In the genomic region with DNA sequence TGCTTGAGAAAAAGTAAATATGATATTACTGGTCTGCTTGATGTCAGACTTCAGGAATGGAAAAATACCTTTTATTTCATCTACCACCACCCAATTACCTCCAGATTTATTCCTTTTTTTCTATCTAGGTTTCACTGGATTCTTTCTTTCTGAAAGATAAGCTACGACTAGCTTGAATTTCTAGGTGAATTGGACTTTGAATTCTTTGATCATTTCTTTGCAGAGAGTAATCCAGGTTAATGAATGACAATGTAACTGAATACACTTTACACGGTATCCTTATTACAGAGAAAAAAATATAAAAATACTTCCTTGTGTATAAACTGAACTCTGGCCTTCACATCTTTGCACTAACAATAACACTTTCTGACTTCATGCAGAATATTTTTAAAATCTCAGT, we compare ENCODE assay signal across 25 cellular contexts. TPM values are rescaled to one million over a fixed set of nuclear protein-coding genes. Genes with fewer than 3 reads are reported as not detected.
DNase-seq lines count a peak whose midpoint lies in the region; ATAC-seq and TF ChIP-seq lines count a peak whose summit lies in the region.
"Had no signal": no experiment of that assay in that cellular context is flagged by ENCODE, and none has a peak within 500 bp of the region (broad histone marks: within the 10 kb centered on the region; RNA-seq: fewer than 3 reads in every experiment).

No MANE protein-coding gene starts in this region.

- no peak for TF ChIP-seq POLR2A in erythroblast (IDR thresholded peaks at IDR 0.05; ENCODE audit: low read length)

- ATAC-seq in HG03432 (IDR thresholded peaks at IDR 0.05; ENCODE audit: unreplicated experiment): no peak
- ATAC-seq: activated CD8-positive, alpha-beta memory T cell treated with anti-CD3 and anti-CD28 coated beads, Interleukin-2, amount 10 ng/mL, durations not matched to agents 7 days and 5 days; activated naive CD8-positive, alpha-beta T cell treated with anti-CD3 and anti-CD28 coated beads, Interleukin-2, amount 50 U/mL, for 24 hours had no signal

- no peak for TF ChIP-seq CTCF in VCaP (conservative IDR thresholded peaks at IDR 0.05)

- DNase-seq in DMS53 (lab: John Stamatoyannopoulos, UW): peak; percentile 72
- DNase-seq in kidney tubule cell (ENCODE audit: low spot score): peak; percentile 43
- DNase-seq in renal cortical epithelial cell (ENCODE audit: low read depth): peak; percentile 73
- DNase-seq in pons (ENCODE audit: low spot score): no peak
- DNase-seq in erythroblast (lab: John Stamatoyannopoulos, UW): no peak
- DNase-seq: activated CD8-positive, alpha-beta memory T cell treated with anti-CD3 and anti-CD28 coated beads, Interleukin-2, amount 10 ng/mL, durations not matched to agents 7 days and 5 days; activated naive CD8-positive, alpha-beta T cell treated with anti-CD3 and anti-CD28 coated beads, Interleukin-2, amount 50 U/mL, for 24 hours; activated T-cell treated with anti-CD3 and anti-CD28 coated beads, Interleukin-2, amount 50 U/mL, for 48 hours; cerebellar nuclear complex; HCEC 1CT; KBM-7; mesenchymal stem cell; MM.1S; naive B cell; NCI-H1417 treated with DMSO at 0.1 percent for 48 hours; NCI-H524; NK-92 treated with Interleukin-12 subunit alpha and Interleukin-12 subunit beta, amount 100 ng/mL, for 24 hours; PC-9; SHP77; stimulated activated CD4-positive, alpha-beta T cell treated with anti-CD3 and anti-CD28 coated beads, Interleukin-1b, Interleukin-23, amount 100 ng/mL, for 48 hours had no signal

- H3K27ac ChIP-seq in VCaP: peak overlapping the region; percentile 21
- H3K27ac ChIP-seq: BLaER1 treated with 17β-estradiol and CSF1 and Interleukin-3, amounts not matched to agents 10 nM and 100 nM; epithelial cell of prostate; PC-9; skin epidermis had no signal

RNA-seq across cellular contexts. Expression of gene TRPC1, which starts 59.5 kb away (rescaled TPM):
- total RNA-seq in renal cortical epithelial cell: 34.4 and 46.7 TPM in 2 replicates

Comparison
In these comparisons a context has a peak if more than half of its experiments do, and no peak if none do; other contexts are left out.
1. DNase-seq: peak in DMS53 (single experiment), kidney tubule cell (single experiment) and renal cortical epithelial cell (single experiment); none in pons (single experiment) and erythroblast (0 of 2).